9 cellular contexts compared by ENCODE assay signal in the genomic region with DNA sequence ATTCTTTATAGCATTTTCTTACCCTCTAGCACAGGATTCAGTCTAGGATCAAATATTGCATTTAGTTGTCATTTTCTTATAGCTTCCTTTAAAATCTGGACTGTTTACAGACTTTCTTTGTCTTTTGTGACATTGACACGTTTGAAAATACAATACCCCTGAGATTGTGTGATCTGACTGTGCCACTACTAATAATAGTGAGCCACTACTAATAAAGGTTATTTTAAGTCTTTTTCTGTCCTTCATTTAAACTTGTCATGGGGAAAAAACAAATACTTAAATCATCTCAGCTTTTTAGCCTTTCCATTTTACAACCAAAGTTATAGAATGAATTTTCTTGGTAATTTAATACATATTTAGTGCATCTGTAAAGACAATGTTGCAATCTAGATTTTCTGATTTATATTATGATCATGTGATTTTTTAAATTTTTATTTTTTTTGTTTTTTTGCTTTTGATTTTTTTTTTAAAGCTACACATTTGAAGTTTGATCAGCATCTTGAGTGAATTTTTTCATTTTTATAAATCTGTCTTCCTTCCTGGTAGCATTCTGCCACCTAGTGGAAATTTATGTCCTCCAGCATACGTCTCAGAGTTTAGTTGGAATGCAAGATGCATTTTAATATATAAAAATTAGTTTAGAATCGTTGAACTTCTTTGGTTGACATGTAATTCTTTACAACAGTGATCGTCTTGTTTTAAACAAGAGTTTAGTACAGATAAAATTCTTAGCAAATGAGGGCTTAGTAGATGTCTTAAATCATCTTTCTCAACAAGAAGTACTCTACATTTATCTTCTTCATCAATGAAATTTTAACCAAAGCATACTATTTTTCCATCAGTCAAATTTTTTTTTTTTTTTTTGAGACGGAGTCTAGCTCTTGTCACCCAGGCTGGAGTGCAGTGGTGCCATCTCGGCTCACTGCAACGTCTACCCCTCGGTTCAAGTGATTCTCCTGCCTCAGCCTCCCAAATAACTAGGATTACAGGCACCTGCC.
DNase-seq lines count a peak whose midpoint lies in the region; ATAC-seq and TF ChIP-seq lines count a peak whose summit lies in the region.
"Had no signal": no experiment of that assay in that cellular context is flagged by ENCODE, and none has a peak within 500 bp of the region (broad histone marks: within the 10 kb centered on the region; RNA-seq: fewer than 3 reads in every experiment).

No MANE protein-coding gene starts in this region.

- H3K4me3 ChIP-seq in BJ (ENCODE audit: low read depth, low read length) (no peak overlapping the region), GM12875 (ENCODE audit: low read depth, low read length) (no peak overlapping the region), hepatocyte (no peak overlapping the region), stomach (no peak overlapping the region)

- TF ChIP-seq POLR2A in stomach (IDR thresholded peaks at IDR 0.05): no peak

- CTCF ChIA-PET in BJ (lab: Yijun Ruan, JAX): interaction anchor here (0.6 to 2.6 kb wide), 15 partner anchors 11 to 427 kb away, joined by 3 to 16 read pairs (median 4); a partner anchor contains a TSS

- ATAC-seq in activated naive CD8-positive, alpha-beta T cell treated with anti-CD3 and anti-CD28 coated beads, Interleukin-2, amount 50 U/mL, for 24 hours: no peak

- H3K9me2 ChIP-seq in hepatocyte (replicated peaks; ENCODE audit: insufficient read depth): no peaks in the 10 kb centered on the region

- H3K4me3 Mint-ChIP-seq in activated naive CD8-positive, alpha-beta T cell treated with anti-CD3 and anti-CD28 coated beads, Interleukin-2, amount 50 U/mL, for 24 hours: no peak overlapping the region

- intact Hi-C loops in stomach (cut with DNase I; ENCODE audit: low total_unique reads): loop anchor here (10.0 kb wide), 2 partner anchors 226 to 356 kb away; no protein-coding TSS in a partner anchor

- no peaks in the 10 kb centered on the region for H3K9me3 ChIP-seq in hepatocyte (ENCODE audit: low read depth)
- no peaks in the 10 kb centered on the region for H3K9me3 ChIP-seq in stomach
- H3K9me3 ChIP-seq: neutrophil had no signal

- H3K4me1 ChIP-seq in hepatocyte (ENCODE audit: insufficient read depth) (no peaks in the 10 kb centered on the region), stomach (peaks cover 0 to 16% (median 0%) of the 10 kb centered on the region in 4 donors)

- H3K36me3 ChIP-seq in BJ (ENCODE audit: control insufficient read depth, insufficient read depth, low read length) (no peaks in the 10 kb centered on the region), hepatocyte (replicated peaks; ENCODE audit: insufficient read depth, low read depth) (no peaks in the 10 kb centered on the region), stomach (peaks cover 3 to 42% (median 37%) of the 10 kb centered on the region in 4 donors)

- WGBS in hepatocyte (ENCODE audit: low lambda C conversion rate, missing lambda C conversion rate): 64% methylated on average over 8 of the region's 8 CpGs
- WGBS in stomach, 5 donors: 42 to 51% (median 47%) methylated on average over 8 of the region's 8 CpGs

- peak; percentile 73 for TF ChIP-seq CTCF in BJ (IDR thresholded peaks at IDR 0.05; ENCODE audit: insufficient read depth, low read depth, low read length)
- peak; percentile 34; the same call in 1 of the 2 replicates for TF ChIP-seq CTCF in GM12875 (IDR thresholded peaks at IDR 0.05; ENCODE audit: borderline replicate concordance, insufficient read depth, low read depth, low read length)
- peak; percentile 94 for TF ChIP-seq CTCF in hepatocyte (IDR thresholded peaks at IDR 0.05; ENCODE audit: poor library complexity)
- TF ChIP-seq CTCF in stomach (IDR thresholded peaks at IDR 0.05): peak in 5 of 7 experiments; percentile 50 to 88 (median 76)

- no peak overlapping the region for H2AFZ ChIP-seq in hepatocyte

- H3K36me3 Mint-ChIP-seq in activated naive CD8-positive, alpha-beta T cell treated with anti-CD3 and anti-CD28 coated beads, Interleukin-2, amount 50 U/mL, for 24 hours (ENCODE audit: low read depth): peaks cover 43% of the 10 kb centered on the region

- no peak for TF ChIP-seq EP300 in stomach (IDR thresholded peaks at IDR 0.05)

- H3K4me2 ChIP-seq in hepatocyte: no peak overlapping the region

- H3K79me2 ChIP-seq in hepatocyte: peaks cover 8% of the 10 kb centered on the region

- H4K20me1 ChIP-seq in hepatocyte (ENCODE audit: insufficient read depth, poor library complexity, severe bottlenecking): no peaks in the 10 kb centered on the region

- no peaks in the 10 kb centered on the region for H3K9me3 Mint-ChIP-seq in activated naive CD8-positive, alpha-beta T cell treated with anti-CD3 and anti-CD28 coated beads, Interleukin-2, amount 50 U/mL, for 24 hours

- H3K27me3 ChIP-seq in BJ (ENCODE audit: control insufficient read depth, insufficient read depth, low read length): no peaks in the 10 kb centered on the region
- no peaks in the 10 kb centered on the region for H3K27me3 ChIP-seq in hepatocyte
- no peaks in the 10 kb centered on the region for H3K27me3 ChIP-seq in stomach
- H3K27me3 ChIP-seq: neutrophil had no signal

- DNase-seq in BJ (ENCODE audit: low read depth) (no peak), NCI-H2196 (lab: John Stamatoyannopoulos, UW; ENCODE audit: unreplicated experiment) (peak; percentile 59), hepatocyte (ENCODE audit: low spot score) (peak; percentile 69), stomach (no peak), GDM1 (lab: John Stamatoyannopoulos, UW) (no peak)
- DNase-seq in activated naive CD8-positive, alpha-beta T cell treated with anti-CD3 and anti-CD28 coated beads, Interleukin-2, amount 50 U/mL, for 24 hours: no peak
- no peak for DNase-seq in stimulated activated CD4-positive, alpha-beta T cell treated with anti-CD3 and anti-CD28 coated beads, Interleukin-1b, Interleukin-23, amount 100 ng/mL, for 48 hours

- H3K4me1 Mint-ChIP-seq in activated naive CD8-positive, alpha-beta T cell treated with anti-CD3 and anti-CD28 coated beads, Interleukin-2, amount 50 U/mL, for 24 hours: peaks cover 33% of the 10 kb centered on the region

- no peak overlapping the region for H3K27ac ChIP-seq in hepatocyte
- H3K27ac ChIP-seq in stomach: no peak overlapping the region
- H3K27ac ChIP-seq: neutrophil had no signal

- POLR2A ChIA-PET in BJ (lab: Charles Lee): interaction anchor here (1.0 kb wide), 1 partner anchor 120 kb away, joined by 3 read pairs; a partner anchor contains a TSS

- H3K27ac Mint-ChIP-seq in activated naive CD8-positive, alpha-beta T cell treated with anti-CD3 and anti-CD28 coated beads, Interleukin-2, amount 50 U/mL, for 24 hours: peak overlapping the region; percentile 76

- no peaks in the 10 kb centered on the region for H3K27me3 Mint-ChIP-seq in activated naive CD8-positive, alpha-beta T cell treated with anti-CD3 and anti-CD28 coated beads, Interleukin-2, amount 50 U/mL, for 24 hours

Comparison
In these comparisons a context has a peak if more than half of its experiments do, and no peak if none do; other contexts are left out.
1. DNase-seq: peak in NCI-H2196 (single experiment) and hepatocyte (single experiment); none in BJ (single experiment), activated naive CD8-positive, alpha-beta T cell treated with anti-CD3 and anti-CD28 coated beads, Interleukin-2, amount 50 U/mL, for 24 hours (single experiment), stomach (single experiment), stimulated activated CD4-positive, alpha-beta T cell treated with anti-CD3 and anti-CD28 coated beads, Interleukin-1b, Interleukin-23, amount 100 ng/mL, for 48 hours (single experiment) and GDM1 (single experiment).
2. CTCF ChIP-seq: peak in every context shown above with its lines; median percentile 94 in hepatocyte; 76 in stomach; 73 in BJ; 34 in GM12875.